ENCODE assay signal across 1 cellular context in the genomic region with DNA sequence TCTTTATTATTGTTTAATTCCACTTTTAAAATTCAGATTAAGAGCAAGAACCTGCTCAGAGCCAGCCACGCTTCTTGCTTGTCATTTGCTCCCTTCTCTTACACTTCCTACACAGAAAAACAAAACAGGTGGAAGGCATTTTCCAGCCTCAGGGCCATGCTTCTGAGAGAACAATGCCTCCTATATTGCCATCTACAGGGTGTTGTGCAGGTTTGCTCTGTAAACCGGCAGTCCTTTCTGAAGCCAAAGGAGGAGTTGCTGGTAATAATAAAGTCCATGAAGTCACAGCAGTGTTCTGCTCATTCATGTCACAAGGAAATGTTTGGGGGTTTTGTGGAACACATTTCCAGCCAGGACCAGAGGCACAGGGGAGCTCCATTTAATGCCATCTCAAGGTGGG.
TF ChIP-seq lines count a peak whose summit lies in the region.

No MANE protein-coding gene starts in this region.

TF ChIP-seq in GM23338, 12 proteins besides CTCF, POLR2A, EP300 and RAD21 (continued from another document):
- TF ChIP-seq, protein P1, sequence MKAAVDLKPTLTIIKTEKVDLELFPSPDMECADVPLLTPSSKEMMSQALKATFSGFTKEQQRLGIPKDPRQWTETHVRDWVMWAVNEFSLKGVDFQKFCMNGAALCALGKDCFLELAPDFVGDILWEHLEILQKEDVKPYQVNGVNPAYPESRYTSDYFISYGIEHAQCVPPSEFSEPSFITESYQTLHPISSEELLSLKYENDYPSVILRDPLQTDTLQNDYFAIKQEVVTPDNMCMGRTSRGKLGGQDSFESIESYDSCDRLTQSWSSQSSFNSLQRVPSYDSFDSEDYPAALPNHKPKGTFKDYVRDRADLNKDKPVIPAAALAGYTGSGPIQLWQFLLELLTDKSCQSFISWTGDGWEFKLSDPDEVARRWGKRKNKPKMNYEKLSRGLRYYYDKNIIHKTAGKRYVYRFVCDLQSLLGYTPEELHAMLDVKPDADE (IDR thresholded peaks at IDR 0.05): no peak
- TF ChIP-seq, protein P2, sequence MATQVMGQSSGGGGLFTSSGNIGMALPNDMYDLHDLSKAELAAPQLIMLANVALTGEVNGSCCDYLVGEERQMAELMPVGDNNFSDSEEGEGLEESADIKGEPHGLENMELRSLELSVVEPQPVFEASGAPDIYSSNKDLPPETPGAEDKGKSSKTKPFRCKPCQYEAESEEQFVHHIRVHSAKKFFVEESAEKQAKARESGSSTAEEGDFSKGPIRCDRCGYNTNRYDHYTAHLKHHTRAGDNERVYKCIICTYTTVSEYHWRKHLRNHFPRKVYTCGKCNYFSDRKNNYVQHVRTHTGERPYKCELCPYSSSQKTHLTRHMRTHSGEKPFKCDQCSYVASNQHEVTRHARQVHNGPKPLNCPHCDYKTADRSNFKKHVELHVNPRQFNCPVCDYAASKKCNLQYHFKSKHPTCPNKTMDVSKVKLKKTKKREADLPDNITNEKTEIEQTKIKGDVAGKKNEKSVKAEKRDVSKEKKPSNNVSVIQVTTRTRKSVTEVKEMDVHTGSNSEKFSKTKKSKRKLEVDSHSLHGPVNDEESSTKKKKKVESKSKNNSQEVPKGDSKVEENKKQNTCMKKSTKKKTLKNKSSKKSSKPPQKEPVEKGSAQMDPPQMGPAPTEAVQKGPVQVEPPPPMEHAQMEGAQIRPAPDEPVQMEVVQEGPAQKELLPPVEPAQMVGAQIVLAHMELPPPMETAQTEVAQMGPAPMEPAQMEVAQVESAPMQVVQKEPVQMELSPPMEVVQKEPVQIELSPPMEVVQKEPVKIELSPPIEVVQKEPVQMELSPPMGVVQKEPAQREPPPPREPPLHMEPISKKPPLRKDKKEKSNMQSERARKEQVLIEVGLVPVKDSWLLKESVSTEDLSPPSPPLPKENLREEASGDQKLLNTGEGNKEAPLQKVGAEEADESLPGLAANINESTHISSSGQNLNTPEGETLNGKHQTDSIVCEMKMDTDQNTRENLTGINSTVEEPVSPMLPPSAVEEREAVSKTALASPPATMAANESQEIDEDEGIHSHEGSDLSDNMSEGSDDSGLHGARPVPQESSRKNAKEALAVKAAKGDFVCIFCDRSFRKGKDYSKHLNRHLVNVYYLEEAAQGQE (IDR thresholded peaks at IDR 0.05; ENCODE audit: unreplicated experiment): no peak
- no peak for TF ChIP-seq EZH2 (IDR thresholded peaks at IDR 0.05; ENCODE audit: low read depth, unreplicated experiment)
